8 cellular contexts compared by ENCODE assay signal in genomic region chr6:37695857-37696219, GRCh38. TPM values are rescaled to one million over a fixed set of nuclear protein-coding genes. Genes with fewer than 3 reads are reported as not detected.
A peak's percentile ranks its signal among the peaks of the same experiment; 100 is the strongest.
DNase-seq lines count a peak whose midpoint lies in the region; ATAC-seq and TF ChIP-seq lines count a peak whose summit lies in the region.

No MANE protein-coding gene starts in this region.

- H3F3A ChIP-seq in smooth muscle cell (ENCODE audit: low read depth) = no peaks in the 10 kb centered on the region

- no peak overlapping the region for H3K9ac ChIP-seq in smooth muscle cell (ENCODE audit: low read depth)

- no peak overlapping the region for H3K4me3 ChIP-seq in H7 (ENCODE audit: insufficient read depth, low read depth, low read length)
- peak overlapping the region; percentile 79 for H3K4me3 ChIP-seq in WERI-Rb-1 (ENCODE audit: low read depth, low read length)
- H3K4me3 ChIP-seq in smooth muscle cell = peak overlapping the region; percentile 72

- ATAC-seq in HG03175 (IDR thresholded peaks at IDR 0.05; ENCODE audit: unreplicated experiment) (no peak), GM19324 (IDR thresholded peaks at IDR 0.05; ENCODE audit: low FRiP score, unreplicated experiment) (no peak)

- DNase-seq in H7 (peak; percentile 75), WERI-Rb-1 (no peak), glomerular visceral epithelial cell (ENCODE audit: extremely low spot score) (peak; percentile 35), smooth muscle cell (lab: John Stamatoyannopoulos, UW; ENCODE audit: unreplicated experiment) (no peak), Ammon's horn (ENCODE audit: low spot score) (no peak), NCI-H1694 treated with DMSO at 0.1 percent for 48 hours (lab: John Stamatoyannopoulos, UW) (no peak)

- peak overlapping the region; percentile 100 for H3K4me2 ChIP-seq in smooth muscle cell

- H3K79me2 ChIP-seq in smooth muscle cell (ENCODE audit: low read depth) = no peaks in the 10 kb centered on the region

- H3K36me3 ChIP-seq in H7 (replicated peaks; ENCODE audit: control insufficient read depth, insufficient read depth, low read length) (no peaks in the 10 kb centered on the region), WERI-Rb-1 (peaks cover 5% of the 10 kb centered on the region; the same call in 1 of the 2 replicates), smooth muscle cell (ENCODE audit: low read depth) (no peaks in the 10 kb centered on the region)

- TF ChIP-seq CTCF in WERI-Rb-1 (IDR thresholded peaks at IDR 0.05; ENCODE audit: low read depth, low read length) = no peak
- no peak for TF ChIP-seq CTCF in smooth muscle cell (IDR thresholded peaks at IDR 0.05; ENCODE audit: borderline replicate concordance, insufficient read depth, poor library complexity, severe bottlenecking)

- 10% methylated on average over 19 of the region's 19 CpGs for WGBS in smooth muscle cell (ENCODE audit: low lambda C conversion rate)

- peak overlapping the region; percentile 10 for H2AFZ ChIP-seq in smooth muscle cell (ENCODE audit: low read depth)

- H3K4me1 ChIP-seq in smooth muscle cell (ENCODE audit: low read depth) = peaks cover 26% of the 10 kb centered on the region

- H3K27me3 ChIP-seq in H7 (ENCODE audit: control insufficient read depth, insufficient read depth, low read length) (peaks cover 84% of the 10 kb centered on the region), WERI-Rb-1 (ENCODE audit: insufficient read depth, low read depth, severe bottlenecking) (peaks cover 10% of the 10 kb centered on the region), smooth muscle cell (ENCODE audit: low read depth) (peaks cover 68% of the 10 kb centered on the region)

- no peak overlapping the region for H3K27ac ChIP-seq in WERI-Rb-1
- H3K27ac ChIP-seq in smooth muscle cell (ENCODE audit: low read depth) = no peak overlapping the region

- peaks cover 22% of the 10 kb centered on the region for H4K20me1 ChIP-seq in smooth muscle cell (ENCODE audit: low read depth)

- H3K9me3 ChIP-seq in WERI-Rb-1 (ENCODE audit: severe bottlenecking) (no peaks in the 10 kb centered on the region), smooth muscle cell (replicated peaks; ENCODE audit: low read depth) (no peaks in the 10 kb centered on the region)

RNA-seq across cellular contexts. Expression of gene MDGA1, which starts 1.8 kb away (rescaled TPM):
- total RNA-seq in H7 (2014; rRNA removed; shearing (Covaris generic)) = 0.67 and 0.90 TPM in 2 replicates
- total RNA-seq in smooth muscle cell = 5.7 and 12.5 TPM in 2 replicates
- 1.5 and 2.4 TPM in 2 replicates for polyA plus RNA-seq in smooth muscle cell

Comparison
In these comparisons a context has a peak if more than half of its experiments do, and no peak if none do; other contexts are left out.
1. DNase-seq: peak in H7 (single experiment) and glomerular visceral epithelial cell (single experiment); none in WERI-Rb-1 (single experiment), smooth muscle cell (single experiment), Ammon's horn (single experiment) and NCI-H1694 treated with DMSO at 0.1 percent for 48 hours (single experiment).